Comparison of ENCODE assay signal across 8 cellular contexts in genomic region chr7:64999165-65000004, GRCh38. TPM values are rescaled to one million over a fixed set of nuclear protein-coding genes. Genes with fewer than 3 reads are reported as not detected.
DNase-seq lines count a peak whose midpoint lies in the region; ATAC-seq and TF ChIP-seq lines count a peak whose summit lies in the region.

No MANE protein-coding gene starts in this region.

- DNase-seq in CMK (ENCODE audit: low read depth), result peak; percentile 74
- DNase-seq in WTC11 (ENCODE audit: low spot score), result no peak
- DNase-seq in lung microvascular endothelial cell (ENCODE audit: low read depth in 2 of 2), result peak; percentile 73 to 97
- DNase-seq in stimulated activated naive CD4-positive, alpha-beta T cell treated with Interleukin-2 at 50 U/mL for 16 hours (lab: John Stamatoyannopoulos, UW), result no peak
- no peak for DNase-seq in anterior cingulate cortex (lab: John Stamatoyannopoulos, UW)
- DNase-seq in AG08396 (ENCODE audit: low spot score), result no peak

- H3K36me3 Mint-ChIP-seq in WTC11, result peaks cover 74% of the 10 kb centered on the region

- H3K27me3 Mint-ChIP-seq in WTC11 (ENCODE audit: low read depth), result peaks cover 3% of the 10 kb centered on the region; the same call in 1 of the 2 replicates

- H3K27ac Mint-ChIP-seq in WTC11, result no peak overlapping the region

- ATAC-seq in HG03432 (IDR thresholded peaks at IDR 0.05; ENCODE audit: unreplicated experiment), result peak; percentile 85
- no peak for ATAC-seq in WTC11
- ATAC-seq in GM18498 (IDR thresholded peaks at IDR 0.05; ENCODE audit: unreplicated experiment), result no peak

- no peak for TF ChIP-seq CTCF in WTC11 (IDR thresholded peaks at IDR 0.05)

- peaks cover 23% of the 10 kb centered on the region for H3K4me1 Mint-ChIP-seq in WTC11

- H3K4me3 Mint-ChIP-seq in WTC11, result no peak overlapping the region

- CTCF ChIA-PET in WTC11 (lab: Charles Lee), result no interaction called here

- POLR2A ChIA-PET in WTC11 (lab: Charles Lee), result interaction anchor here (0.6 kb wide), 1 partner anchor 65 kb away, joined by 3 read pairs; no protein-coding TSS in a partner anchor

- peaks cover 71% of the 10 kb centered on the region for H3K9me3 Mint-ChIP-seq in WTC11

TF ChIP-seq in WTC11, 78 proteins besides CTCF, POLR2A, EP300 and RAD21:
- TF ChIP-seq JUN (CRISPR knock-in tag; IDR thresholded peaks at IDR 0.05) (no peak), GABPB1 (CRISPR knock-in tag; IDR thresholded peaks at IDR 0.05) (peak; percentile 96)

RNA-seq across cellular contexts. Expression of gene ERV3-1, which starts 7.1 kb away (rescaled TPM):
- total RNA-seq in WTC11 (2021) (10.2 to 12.1 TPM (median 11.5 TPM) in 3 replicates), lung microvascular endothelial cell (4.2 and 5.9 TPM in 2 replicates)

RNA-seq across cellular contexts. Expression of gene ZNF117, which starts 8.5 kb away (rescaled TPM):
- 7.0 to 9.2 TPM (median 8.6 TPM) in 3 replicates for total RNA-seq in WTC11 (2021)
- total RNA-seq in lung microvascular endothelial cell, result 2.6 and 3.1 TPM in 2 replicates

Comparison
In these comparisons a context has a peak if more than half of its experiments do, and no peak if none do; other contexts are left out.
1. DNase-seq: peak in CMK (single experiment) and lung microvascular endothelial cell (2 of 2); none in WTC11 (single experiment), stimulated activated naive CD4-positive, alpha-beta T cell treated with Interleukin-2 at 50 U/mL for 16 hours (single experiment), anterior cingulate cortex (0 of 58) and AG08396 (single experiment).